Comparison of ENCODE assay signal across 30 cellular contexts in genomic region chr5:171139227-171139626, GRCh38.
"Had no signal": no experiment of that assay in that cellular context is flagged by ENCODE, and none has a peak within 500 bp of the region (broad histone marks: within the 10 kb centered on the region; RNA-seq: fewer than 3 reads in every experiment).

No MANE protein-coding gene starts in this region.

- DNase-seq: activated effector memory CD4-positive, alpha-beta T cell treated with anti-CD3 and anti-CD28 coated beads, Interleukin-2, amount 50 U/mL, for 16 hours; activated effector memory CD4-positive, alpha-beta T cell treated with Interleukin-2 at 50 U/mL for 16 hours; activated gamma-delta T cell; activated gamma-delta T cell treated with Interleukin-2 at 50 U/mL for 16 hours; activated naive CD4-positive, alpha-beta T cell; activated naive CD4-positive, alpha-beta T cell treated with anti-CD3 and anti-CD28 coated beads for 36 hours; activated naive CD4-positive, alpha-beta T cell treated with anti-CD3 and anti-CD28 coated beads, Interleukin-2, amount 10 ng/mL, durations not matched to agents 7 days and 5 days; activated naive CD4-positive, alpha-beta T cell treated with anti-CD3 and anti-CD28 coated beads, Interleukin-2, amount 50 U/mL, for 16 hours; activated naive CD4-positive, alpha-beta T cell treated with Interleukin-2 at 50 U/mL for 16 hours; activated naive CD8-positive, alpha-beta T cell treated with anti-CD3 and anti-CD28 coated beads for 36 hours; activated naive CD8-positive, alpha-beta T cell treated with anti-CD3 and anti-CD28 coated beads, Interleukin-2, amount 10 ng/mL, durations not matched to agents 7 days and 5 days; activated naive CD8-positive, alpha-beta T cell treated with anti-CD3 and anti-CD28 coated beads, Interleukin-2, amount 50 U/mL, for 24 hours; activated T-cell treated with anti-CD3 and anti-CD28 coated beads, Interleukin-2, amount 50 U/mL, for 4 hours; activated T-cell treated with anti-CD3 and anti-CD28 coated beads, Interleukin-2, amount 50 U/mL, for 48 hours; activated T-cell treated with anti-CD3 and anti-CD28 coated beads, Interleukin-2, amount 50 U/mL, for 72 hours; adrenal gland; amniotic stem cell; amygdala; anterior cingulate cortex; aorta; body of pancreas; brain microvascular endothelial cell; caudate nucleus; central memory CD4-positive, alpha-beta T cell; cerebellar nuclear complex had no signal

- H3K27ac ChIP-seq: adrenal gland, ascending aorta, body of pancreas, brain microvascular endothelial cell, breast epithelium, cardiac muscle cell had no signal

- H3K4me3 ChIP-seq: adrenal gland, ascending aorta, body of pancreas, breast epithelium, cardiac muscle cell had no signal

- H3K36me3 ChIP-seq: adrenal gland, ascending aorta, brain microvascular endothelial cell, breast epithelium, cardiac muscle cell had no signal

- ATAC-seq: activated naive CD4-positive, alpha-beta T cell treated with anti-CD3 and anti-CD28 coated beads, Interleukin-2, amount 50 U/mL, for 72 hours; activated naive CD8-positive, alpha-beta T cell treated with anti-CD3 and anti-CD28 coated beads, Interleukin-2, amount 50 U/mL, for 24 hours; activated T-cell treated with anti-CD3 and anti-CD28 coated beads, Interleukin-2, amount 50 U/mL, for 4 hours; activated T-cell treated with anti-CD3 and anti-CD28 coated beads, Interleukin-2, amount 50 U/mL, for 72 hours; activated T-helper 17 cell treated with anti-CD3 and anti-CD28 coated beads, Interleukin-2, amount 50 U/mL, for 72 hours; body of pancreas had no signal

- H3K4me1 ChIP-seq: adrenal gland, ascending aorta, body of pancreas, breast epithelium had no signal

- H3K9me3 ChIP-seq: adrenal gland, ascending aorta, body of pancreas, breast epithelium had no signal

- H3K27me3 ChIP-seq: adrenal gland, ascending aorta, body of pancreas, brain microvascular endothelial cell, breast epithelium, cardiac muscle cell had no signal
